In the genomic region with DNA sequence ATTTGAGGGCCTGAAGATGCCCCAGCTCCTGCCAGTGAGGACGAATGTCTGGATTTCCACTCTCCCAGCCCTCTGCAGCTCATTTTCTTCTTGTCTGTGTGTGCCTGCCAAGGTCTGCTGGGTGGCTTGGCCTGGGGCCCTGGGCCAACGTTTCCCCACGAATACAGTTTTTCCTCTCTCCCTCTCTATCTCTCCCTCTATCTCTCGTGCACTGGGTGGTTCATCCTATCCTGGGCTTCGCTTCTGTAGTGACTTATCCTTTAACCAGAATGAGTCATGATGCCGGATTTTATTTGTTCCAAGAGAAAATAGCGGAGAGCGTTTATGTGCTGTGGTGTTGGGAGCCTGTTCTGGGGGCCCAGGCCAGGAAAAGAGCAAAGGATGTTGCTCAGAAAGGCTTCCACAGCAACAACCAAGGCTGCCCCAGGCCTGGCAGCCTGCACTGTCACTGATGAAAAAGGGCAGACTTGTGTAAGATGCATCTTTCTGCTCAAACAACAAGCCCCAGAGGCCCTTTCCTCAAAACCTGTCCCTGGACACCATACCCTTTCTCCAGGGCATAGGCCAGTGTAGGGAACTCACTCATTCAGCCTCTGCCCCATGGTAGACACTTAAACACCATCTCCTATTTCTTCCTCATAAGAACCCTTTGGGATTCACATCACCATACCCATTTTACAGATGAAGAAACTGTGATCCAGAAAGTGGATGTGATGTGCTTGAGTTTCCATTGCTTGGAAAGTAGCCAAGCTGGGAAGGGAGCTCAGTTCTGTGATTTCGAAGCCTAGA, we compare ENCODE assay signal across 8 cellular contexts. TPM values are rescaled to one million over a fixed set of nuclear protein-coding genes. Genes with fewer than 3 reads are reported as not detected.
DNase-seq lines count a peak whose midpoint lies in the region; ATAC-seq, FAIRE-seq and TF ChIP-seq lines count a peak whose summit lies in the region.

No MANE protein-coding gene starts in this region.

- 38 to 44% methylated on average over 5 to 6 of the region's 9 CpGs for WGBS in esophagus squamous epithelium, 2 donors

- peaks cover 0 to 5% (median 0%) of the 10 kb centered on the region in 3 donors for H3K4me1 ChIP-seq in esophagus squamous epithelium

- peaks cover 17% of the 10 kb centered on the region for H3K4me1 Mint-ChIP-seq in nephron

- H3K27me3 ChIP-seq in esophagus squamous epithelium: peaks cover 0 to 31% (median 0%) of the 10 kb centered on the region in 4 donors

- no peaks in the 10 kb centered on the region for H3K9me3 Mint-ChIP-seq in nephron

- TF ChIP-seq CTCF in AG09309 (IDR thresholded peaks at IDR 0.05; ENCODE audit: control insufficient read depth, insufficient read depth, low read depth, low read length, missing control alignments) (no peak), esophagus squamous epithelium (IDR thresholded peaks at IDR 0.05) (no peak), nephron (IDR thresholded peaks at IDR 0.05; ENCODE audit: unreplicated experiment in 3 of 3) (no peak)

- intact Hi-C loops in esophagus squamous epithelium (cut with DNase I): loop anchor here (10.0 kb wide), 1 partner anchor 130 kb away; no protein-coding TSS in a partner anchor

- no peaks in the 10 kb centered on the region for H3K36me3 Mint-ChIP-seq in nephron (ENCODE audit: low read depth)

- H3K27ac Mint-ChIP-seq in nephron: peak overlapping the region in 2 of 3 experiments; percentile 58 to 61

- H3K36me3 ChIP-seq in esophagus squamous epithelium: no peaks in the 10 kb centered on the region

- no peak for TF ChIP-seq POLR2A in esophagus squamous epithelium (IDR thresholded peaks at IDR 0.05)

- H3K9me3 ChIP-seq in esophagus squamous epithelium: no peaks in the 10 kb centered on the region

- no peak overlapping the region for H3K4me3 Mint-ChIP-seq in nephron

- peak; percentile 85 for FAIRE-seq in RCC 7860 (lab: Jason Lieb, UNC)

- peak; percentile 89 for DNase-seq in AG09309 (ENCODE audit: low read depth)
- DNase-seq in RCC 7860 (ENCODE audit: low spot score): peak; percentile 73
- DNase-seq in esophagus squamous epithelium (lab: John Stamatoyannopoulos, UW): no peak
- no peak for DNase-seq in NCI-H1436 treated with DMSO at 0.1 percent for 48 hours (lab: John Stamatoyannopoulos, UW)
- DNase-seq in NOMO-1 (lab: John Stamatoyannopoulos, UW; ENCODE audit: unreplicated experiment in 2 of 2): no peak

- H3K4me3 ChIP-seq in AG09309 (ENCODE audit: control insufficient read depth, low read depth, low read length) (no peak overlapping the region), esophagus squamous epithelium (no peak overlapping the region)

- peak overlapping the region in 3 of 4 donors; percentile 45 to 57 (median 47) for H3K27ac ChIP-seq in esophagus squamous epithelium

- no peaks in the 10 kb centered on the region for H3K27me3 Mint-ChIP-seq in nephron (ENCODE audit: low read depth)

- ATAC-seq in GM21576 (IDR thresholded peaks at IDR 0.05; ENCODE audit: unreplicated experiment) (no peak), HG03442 (IDR thresholded peaks at IDR 0.05; ENCODE audit: unreplicated experiment) (no peak)

RNA-seq across cellular contexts. Expression of a gene that starts 47.3 kb away (rescaled TPM):
- total RNA-seq in esophagus squamous epithelium: 1 to 10 TPM in 2 of 4 donors, under 1 TPM in 2; 0.19 to 2.9 (median 0.81) TPM

Comparison
In these comparisons a context has a peak if more than half of its experiments do, and no peak if none do; other contexts are left out.
1. DNase-seq: peak in AG09309 (single experiment) and RCC 7860 (single experiment); none in esophagus squamous epithelium (single experiment), NCI-H1436 treated with DMSO at 0.1 percent for 48 hours (single experiment) and NOMO-1 (0 of 2).